Comparison of ENCODE assay signal across 1 cellular context in genomic region chr5:111668713-111669112, GRCh38.
TF ChIP-seq lines count a peak whose summit lies in the region.

No MANE protein-coding gene starts in this region.

TF ChIP-seq in SK-N-SH, 30 proteins besides CTCF, POLR2A, EP300 and RAD21 (continued from another document):
- TF ChIP-seq ZBTB33 (IDR thresholded peaks at IDR 0.05; ENCODE audit: borderline replicate concordance, low read depth) (no peak), REST (IDR thresholded peaks at IDR 0.05; ENCODE audit: low read depth, low read length) (no peak), TEAD4 (IDR thresholded peaks at IDR 0.05; ENCODE audit: borderline replicate concordance, insufficient read depth) (no peak), YY1 (IDR thresholded peaks at IDR 0.05; ENCODE audit: low read depth) (no peak), TAF1 (IDR thresholded peaks at IDR 0.05; ENCODE audit: borderline replicate concordance, low read depth, low read length) (no peak), PBX3 (IDR thresholded peaks at IDR 0.05) (peak; percentile 88), NFIC (IDR thresholded peaks at IDR 0.05; ENCODE audit: borderline replicate concordance) (0 out of 2 replicates have a peak, but pooled peaks have one; percentile 30)
